8 cellular contexts compared by ENCODE assay signal in the genomic region with DNA sequence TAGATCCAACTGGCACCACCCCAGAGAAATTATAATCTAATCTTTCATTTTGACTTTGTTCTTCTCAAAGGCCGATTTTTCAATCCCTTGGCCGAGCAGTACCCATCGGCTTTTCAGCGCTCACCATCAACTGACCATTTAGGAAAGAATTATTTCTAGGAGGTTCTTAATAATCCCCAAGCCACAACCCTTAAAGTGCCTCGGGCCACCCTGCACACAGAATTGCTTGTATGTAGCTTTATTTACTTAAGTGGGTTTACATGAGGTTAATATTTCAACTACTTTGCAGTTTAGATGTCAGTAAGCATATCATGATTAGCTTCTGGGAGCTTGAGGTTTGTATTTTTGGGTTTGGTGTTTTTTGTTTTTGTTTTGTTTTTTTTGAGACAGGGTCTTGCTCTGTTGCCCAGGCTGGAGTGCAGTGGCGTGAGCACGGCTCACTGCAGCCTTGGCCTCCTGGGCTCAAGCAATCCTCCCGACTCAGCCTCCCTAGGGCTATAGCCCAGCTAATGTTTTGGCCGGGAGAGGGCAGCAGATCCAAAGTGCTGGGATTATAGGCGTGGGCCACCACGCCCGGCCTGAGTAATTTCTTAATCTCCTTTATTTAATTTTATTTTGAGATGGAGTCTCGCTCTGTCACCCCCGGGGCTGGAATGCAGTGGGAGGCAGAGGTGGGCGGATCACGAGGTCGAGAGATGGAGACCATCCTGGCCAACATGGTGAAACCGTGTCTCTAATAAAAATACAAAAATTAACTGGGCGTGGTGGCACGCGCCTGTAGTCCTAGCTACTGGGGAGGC. TPM values are rescaled to one million over a fixed set of nuclear protein-coding genes. Genes with fewer than 3 reads are reported as not detected.
A peak's percentile ranks its signal among the peaks of the same experiment; 100 is the strongest.
DNase-seq lines count a peak whose midpoint lies in the region; ATAC-seq and TF ChIP-seq lines count a peak whose summit lies in the region.

No MANE protein-coding gene starts in this region.

- ATAC-seq in Right ventricle myocardium inferior: no peak
- no peak for ATAC-seq in stimulated activated naive B cell treated with anti-CD40 and anti-IgM and Interleukin-4, amounts not matched to agents 10 μg/mL and 1 μg/mL and 100 μg/mL, for 72 hours (replicated peaks)

- TF ChIP-seq CTCF in WERI-Rb-1 (IDR thresholded peaks at IDR 0.05; ENCODE audit: low read depth, low read length) (0 out of 2 replicates have a peak, but pooled peaks have one; percentile 10), hepatocyte (IDR thresholded peaks at IDR 0.05; ENCODE audit: poor library complexity) (no peak)

- H2AFZ ChIP-seq in hepatocyte: peak overlapping the region; percentile 78

- H3K27me3 ChIP-seq in WERI-Rb-1 (ENCODE audit: insufficient read depth, low read depth, severe bottlenecking): no peaks in the 10 kb centered on the region
- H3K27me3 ChIP-seq in hepatocyte: no peaks in the 10 kb centered on the region

- no peaks in the 10 kb centered on the region for H3K9me3 ChIP-seq in WERI-Rb-1 (ENCODE audit: severe bottlenecking)
- H3K9me3 ChIP-seq in hepatocyte (ENCODE audit: low read depth): no peaks in the 10 kb centered on the region

- no peaks in the 10 kb centered on the region for H3K9me2 ChIP-seq in hepatocyte (replicated peaks; ENCODE audit: insufficient read depth)

- DNase-seq in cardiac septum (ENCODE audit: low spot score) (peak; percentile 26), Right ventricle myocardium inferior (ENCODE audit: missing footprints) (no peak), WERI-Rb-1 (peak; percentile 31), hepatocyte (ENCODE audit: low spot score) (no peak), NCI-H774 (lab: John Stamatoyannopoulos, UW) (no peak), NCI-H1417 (lab: John Stamatoyannopoulos, UW) (no peak), DMS153 (lab: John Stamatoyannopoulos, UW) (no peak)
- DNase-seq in stimulated activated naive B cell treated with anti-CD40 and anti-IgM and Interleukin-4, amounts not matched to agents 10 μg/mL and 1 μg/mL and 100 μg/mL, for 72 hours: no peak

- peak overlapping the region; percentile 82 to 90 for H3K4me3 Mint-ChIP-seq in stimulated activated naive B cell treated with anti-CD40 and anti-IgM and Interleukin-4, amounts not matched to agents 10 μg/mL and 1 μg/mL and 100 μg/mL, for 72 hours

- H3K36me3 Mint-ChIP-seq in stimulated activated naive B cell treated with anti-CD40 and anti-IgM and Interleukin-4, amounts not matched to agents 10 μg/mL and 1 μg/mL and 100 μg/mL, for 72 hours: peaks cover 11 to 13% of the 10 kb centered on the region in 2 donors

- H3K4me3 ChIP-seq in WERI-Rb-1 (ENCODE audit: low read depth, low read length) (peak overlapping the region; percentile 73), hepatocyte (peak overlapping the region; percentile 4)

- H3K4me1 ChIP-seq in hepatocyte (ENCODE audit: insufficient read depth): peaks cover 18% of the 10 kb centered on the region

- peaks cover 26% of the 10 kb centered on the region for H3K36me3 ChIP-seq in WERI-Rb-1
- no peaks in the 10 kb centered on the region for H3K36me3 ChIP-seq in hepatocyte (replicated peaks; ENCODE audit: insufficient read depth, low read depth)

- no peaks in the 10 kb centered on the region for H3K27me3 Mint-ChIP-seq in stimulated activated naive B cell treated with anti-CD40 and anti-IgM and Interleukin-4, amounts not matched to agents 10 μg/mL and 1 μg/mL and 100 μg/mL, for 72 hours

- H3K79me2 ChIP-seq in hepatocyte: peaks cover 20% of the 10 kb centered on the region

- intact Hi-C loops in cardiac septum (cut with DNase I) (loop anchor here (2.0 kb wide), 1 partner anchor 183 kb away; the partner anchor contains the start of gene TTBK2), Right ventricle myocardium inferior (cut with DNase I) (loop anchor here (10.0 kb wide), 1 partner anchor 187 kb away; the partner anchor contains the start of gene TTBK2)

- H3K27ac ChIP-seq in WERI-Rb-1 (peak overlapping the region; percentile 84), hepatocyte (peak overlapping the region; percentile 84)

- peaks cover 2% of the 10 kb centered on the region for H4K20me1 ChIP-seq in hepatocyte (ENCODE audit: insufficient read depth, poor library complexity, severe bottlenecking)

- peaks cover 7 to 24% of the 10 kb centered on the region in 2 donors for H3K4me1 Mint-ChIP-seq in stimulated activated naive B cell treated with anti-CD40 and anti-IgM and Interleukin-4, amounts not matched to agents 10 μg/mL and 1 μg/mL and 100 μg/mL, for 72 hours

- 87% methylated on average over 21 of the region's 21 CpGs for WGBS in hepatocyte (ENCODE audit: low lambda C conversion rate, missing lambda C conversion rate)

- peak overlapping the region; percentile 81 for H3K27ac Mint-ChIP-seq in stimulated activated naive B cell treated with anti-CD40 and anti-IgM and Interleukin-4, amounts not matched to agents 10 μg/mL and 1 μg/mL and 100 μg/mL, for 72 hours

- no peaks in the 10 kb centered on the region for H3K9me3 Mint-ChIP-seq in stimulated activated naive B cell treated with anti-CD40 and anti-IgM and Interleukin-4, amounts not matched to agents 10 μg/mL and 1 μg/mL and 100 μg/mL, for 72 hours

- peak overlapping the region; percentile 85 for H3K4me2 ChIP-seq in hepatocyte

RNA-seq across cellular contexts. Expression of gene CDAN1, which starts 0.8 kb away (rescaled TPM):
- total RNA-seq in cardiac septum: 6.5 TPM
- total RNA-seq in Right ventricle myocardium inferior: 6.2 TPM
- 12.3 and 14.0 TPM in 2 replicates for total RNA-seq in hepatocyte
- 13.9 and 20.1 TPM in 2 replicates for polyA plus RNA-seq in hepatocyte

Comparison
In these comparisons a context has a peak if more than half of its experiments do, and no peak if none do; other contexts are left out.
1. DNase-seq: peak in cardiac septum (single experiment) and WERI-Rb-1 (single experiment); none in Right ventricle myocardium inferior (single experiment), hepatocyte (single experiment), stimulated activated naive B cell treated with anti-CD40 and anti-IgM and Interleukin-4, amounts not matched to agents 10 μg/mL and 1 μg/mL and 100 μg/mL, for 72 hours (single experiment), NCI-H774 (single experiment), NCI-H1417 (0 of 3) and DMS153 (single experiment).